In genomic region chr20:62134735-62135231, GRCh38 we compare ENCODE assay signal across 1 cellular context.
TF ChIP-seq lines count a peak whose summit lies in the region.

No MANE protein-coding gene starts in this region.

TF ChIP-seq in HepG2, 621 proteins besides CTCF, POLR2A, EP300 and RAD21 (continued from another document and continues in another):
- TF ChIP-seq ZNF740 (CRISPR knock-in tag; IDR thresholded peaks at IDR 0.05): 0 out of 2 replicates have a peak, but pooled peaks have one; percentile 29
- peak; percentile 54 for TF ChIP-seq REPIN1 (CRISPR knock-in tag; IDR thresholded peaks at IDR 0.05; ENCODE audit: borderline replicate concordance, low read depth)
- TF ChIP-seq ZNF44 (CRISPR knock-in tag; IDR thresholded peaks at IDR 0.05): peak; percentile 84; the same call in 1 of the 2 replicates
- no peak for TF ChIP-seq ZNF143 (CRISPR knock-in tag; IDR thresholded peaks at IDR 0.05)
- peak; percentile 45; the same call in 1 of the 2 replicates for TF ChIP-seq ZFX (CRISPR knock-in tag; IDR thresholded peaks at IDR 0.05; ENCODE audit: low read depth)
- TF ChIP-seq PATZ1 (CRISPR knock-in tag; IDR thresholded peaks at IDR 0.05): peak; percentile 64; the same call in 1 of the 2 replicates
- TF ChIP-seq, protein P1, sequence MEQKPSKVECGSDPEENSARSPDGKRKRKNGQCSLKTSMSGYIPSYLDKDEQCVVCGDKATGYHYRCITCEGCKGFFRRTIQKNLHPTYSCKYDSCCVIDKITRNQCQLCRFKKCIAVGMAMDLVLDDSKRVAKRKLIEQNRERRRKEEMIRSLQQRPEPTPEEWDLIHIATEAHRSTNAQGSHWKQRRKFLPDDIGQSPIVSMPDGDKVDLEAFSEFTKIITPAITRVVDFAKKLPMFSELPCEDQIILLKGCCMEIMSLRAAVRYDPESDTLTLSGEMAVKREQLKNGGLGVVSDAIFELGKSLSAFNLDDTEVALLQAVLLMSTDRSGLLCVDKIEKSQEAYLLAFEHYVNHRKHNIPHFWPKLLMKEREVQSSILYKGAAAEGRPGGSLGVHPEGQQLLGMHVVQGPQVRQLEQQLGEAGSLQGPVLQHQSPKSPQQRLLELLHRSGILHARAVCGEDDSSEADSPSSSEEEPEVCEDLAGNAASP (CRISPR knock-in tag; IDR thresholded peaks at IDR 0.05; ENCODE audit: borderline replicate concordance): 0 out of 2 replicates have a peak, but pooled peaks have one; percentile 57
- peak; percentile 73; the same call in 1 of the 3 replicates for TF ChIP-seq MXI1 (IDR thresholded peaks at IDR 0.05; ENCODE audit: borderline replicate concordance, low read depth, low read length)
- no peak for TF ChIP-seq ZSCAN29 (CRISPR knock-in tag; conservative IDR thresholded peaks at IDR 0.05)
- TF ChIP-seq ZNF569 (CRISPR knock-in tag; IDR thresholded peaks at IDR 0.05; ENCODE audit: borderline replicate concordance): no peak
- peak; percentile 24; the same call in 1 of the 2 replicates for TF ChIP-seq ZNF691 (CRISPR knock-in tag; IDR thresholded peaks at IDR 0.05; ENCODE audit: borderline replicate concordance, low read depth)
- TF ChIP-seq TCF7L2 (IDR thresholded peaks at IDR 0.05; ENCODE audit: low read depth, low read length): no peak
- TF ChIP-seq SIX1 (CRISPR knock-in tag; IDR thresholded peaks at IDR 0.05; ENCODE audit: borderline replicate concordance): no peak
- TF ChIP-seq, protein P2, sequence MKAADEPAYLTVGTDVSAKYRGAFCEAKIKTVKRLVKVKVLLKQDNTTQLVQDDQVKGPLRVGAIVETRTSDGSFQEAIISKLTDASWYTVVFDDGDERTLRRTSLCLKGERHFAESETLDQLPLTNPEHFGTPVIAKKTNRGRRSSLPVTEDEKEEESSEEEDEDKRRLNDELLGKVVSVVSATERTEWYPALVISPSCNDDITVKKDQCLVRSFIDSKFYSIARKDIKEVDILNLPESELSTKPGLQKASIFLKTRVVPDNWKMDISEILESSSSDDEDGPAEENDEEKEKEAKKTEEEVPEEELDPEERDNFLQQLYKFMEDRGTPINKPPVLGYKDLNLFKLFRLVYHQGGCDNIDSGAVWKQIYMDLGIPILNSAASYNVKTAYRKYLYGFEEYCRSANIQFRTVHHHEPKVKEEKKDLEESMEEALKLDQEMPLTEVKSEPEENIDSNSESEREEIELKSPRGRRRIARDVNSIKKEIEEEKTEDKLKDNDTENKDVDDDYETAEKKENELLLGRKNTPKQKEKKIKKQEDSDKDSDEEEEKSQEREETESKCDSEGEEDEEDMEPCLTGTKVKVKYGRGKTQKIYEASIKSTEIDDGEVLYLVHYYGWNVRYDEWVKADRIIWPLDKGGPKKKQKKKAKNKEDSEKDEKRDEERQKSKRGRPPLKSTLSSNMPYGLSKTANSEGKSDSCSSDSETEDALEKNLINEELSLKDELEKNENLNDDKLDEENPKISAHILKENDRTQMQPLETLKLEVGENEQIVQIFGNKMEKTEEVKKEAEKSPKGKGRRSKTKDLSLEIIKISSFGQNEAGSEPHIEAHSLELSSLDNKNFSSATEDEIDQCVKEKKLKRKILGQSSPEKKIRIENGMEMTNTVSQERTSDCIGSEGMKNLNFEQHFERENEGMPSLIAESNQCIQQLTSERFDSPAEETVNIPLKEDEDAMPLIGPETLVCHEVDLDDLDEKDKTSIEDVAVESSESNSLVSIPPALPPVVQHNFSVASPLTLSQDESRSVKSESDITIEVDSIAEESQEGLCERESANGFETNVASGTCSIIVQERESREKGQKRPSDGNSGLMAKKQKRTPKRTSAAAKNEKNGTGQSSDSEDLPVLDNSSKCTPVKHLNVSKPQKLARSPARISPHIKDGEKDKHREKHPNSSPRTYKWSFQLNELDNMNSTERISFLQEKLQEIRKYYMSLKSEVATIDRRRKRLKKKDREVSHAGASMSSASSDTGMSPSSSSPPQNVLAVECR (CRISPR knock-in tag; IDR thresholded peaks at IDR 0.05; ENCODE audit: borderline replicate concordance): peak; percentile 77; the same call in 1 of the 2 replicates
- TF ChIP-seq KDM3A (CRISPR knock-in tag; IDR thresholded peaks at IDR 0.05; ENCODE audit: low read depth): 0 out of 2 replicates have a peak, but pooled peaks have one; percentile 44
- peak; percentile 46 for TF ChIP-seq STAG1 (CRISPR knock-in tag; IDR thresholded peaks at IDR 0.05)
- TF ChIP-seq ZNF136 (CRISPR knock-in tag; IDR thresholded peaks at IDR 0.05; ENCODE audit: low read depth): peak; percentile 86; the same call in 1 of the 2 replicates
- TF ChIP-seq KDM5B (CRISPR knock-in tag; IDR thresholded peaks at IDR 0.05; ENCODE audit: borderline replicate concordance): peak; percentile 82; the same call in 1 of the 2 replicates
- no peak; the same call in 1 of the 2 replicates for TF ChIP-seq MYC (CRISPR knock-in tag; IDR thresholded peaks at IDR 0.05; ENCODE audit: borderline replicate concordance)
- TF ChIP-seq, protein P3, sequence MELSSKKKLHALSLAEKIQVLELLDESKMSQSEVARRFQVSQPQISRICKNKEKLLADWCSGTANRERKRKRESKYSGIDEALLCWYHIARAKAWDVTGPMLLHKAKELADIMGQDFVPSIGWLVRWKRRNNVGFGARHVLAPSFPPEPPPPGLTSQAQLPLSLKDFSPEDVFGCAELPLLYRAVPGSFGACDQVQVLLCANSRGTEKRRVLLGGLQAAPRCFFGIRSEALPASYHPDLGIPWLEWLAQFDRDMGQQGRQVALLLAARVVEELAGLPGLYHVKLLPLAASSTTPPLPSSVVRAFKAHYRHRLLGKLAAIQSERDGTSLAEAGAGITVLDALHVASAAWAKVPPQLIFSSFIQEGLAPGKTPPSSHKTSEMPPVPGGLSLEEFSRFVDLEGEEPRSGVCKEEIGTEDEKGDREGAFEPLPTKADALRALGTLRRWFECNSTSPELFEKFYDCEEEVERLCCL (CRISPR knock-in tag; IDR thresholded peaks at IDR 0.05; ENCODE audit: borderline replicate concordance): no peak
- TF ChIP-seq XRCC5 (optimal IDR thresholded peaks at IDR 0.05; ENCODE audit: low read length): peak; percentile 32
- TF ChIP-seq RXRA (CRISPR knock-in tag; IDR thresholded peaks at IDR 0.05): peak; percentile 69
- 0 out of 2 replicates have a peak, but pooled peaks have one; percentile 53 for TF ChIP-seq ERF (CRISPR knock-in tag; IDR thresholded peaks at IDR 0.05)
- TF ChIP-seq TBP (CRISPR knock-in tag; IDR thresholded peaks at IDR 0.05): no peak
- no peak for TF ChIP-seq ZNF652 (CRISPR knock-in tag; IDR thresholded peaks at IDR 0.05; ENCODE audit: borderline replicate concordance, low read depth)
- peak; percentile 40; the same call in 1 of the 2 replicates for TF ChIP-seq PBX2 (CRISPR knock-in tag; IDR thresholded peaks at IDR 0.05)
- peak; percentile 60 for TF ChIP-seq MAX (IDR thresholded peaks at IDR 0.05)
- no peak for TF ChIP-seq ELF3 (CRISPR knock-in tag; IDR thresholded peaks at IDR 0.05)
- peak; percentile 63 for TF ChIP-seq SMC3 (IDR thresholded peaks at IDR 0.05; ENCODE audit: low read length)
- TF ChIP-seq ZNF879 (CRISPR knock-in tag; IDR thresholded peaks at IDR 0.05): 0 out of 2 replicates have a peak, but pooled peaks have one; percentile 38
- TF ChIP-seq ARID2 (CRISPR knock-in tag; IDR thresholded peaks at IDR 0.05; ENCODE audit: borderline replicate concordance): peak; percentile 36; the same call in 1 of the 2 replicates
- peak; percentile 89; the same call in 1 of the 2 replicates for TF ChIP-seq MIER3 (CRISPR knock-in tag; IDR thresholded peaks at IDR 0.05; ENCODE audit: borderline replicate concordance)
- peak; percentile 53; the same call in 1 of the 2 replicates for TF ChIP-seq POLR2G (IDR thresholded peaks at IDR 0.05; ENCODE audit: low read depth, low read length)
- peak; percentile 58; the same call in 1 of the 2 replicates for TF ChIP-seq FOXJ3 (CRISPR knock-in tag; IDR thresholded peaks at IDR 0.05; ENCODE audit: borderline replicate concordance)
- peak; percentile 73 for TF ChIP-seq FOSL2 (CRISPR knock-in tag; IDR thresholded peaks at IDR 0.05)
- peak; percentile 64; the same call in 1 of the 2 replicates for TF ChIP-seq ZSCAN12 (CRISPR knock-in tag; IDR thresholded peaks at IDR 0.05)
- no peak for TF ChIP-seq TSC22D2 (CRISPR knock-in tag; IDR thresholded peaks at IDR 0.05; ENCODE audit: borderline replicate concordance)
- TF ChIP-seq DNMT3B (CRISPR knock-in tag; conservative IDR thresholded peaks at IDR 0.05): no peak; the same call in 1 of the 2 replicates
- TF ChIP-seq ATRX (CRISPR knock-in tag; IDR thresholded peaks at IDR 0.05; ENCODE audit: borderline replicate concordance): no peak
- no peak for TF ChIP-seq ZSCAN20 (CRISPR knock-in tag; IDR thresholded peaks at IDR 0.05; ENCODE audit: borderline replicate concordance)
- peak; percentile 71 for TF ChIP-seq TGIF2 (CRISPR knock-in tag; IDR thresholded peaks at IDR 0.05)
- no peak for TF ChIP-seq SOX6 (IDR thresholded peaks at IDR 0.05)
- TF ChIP-seq SOX6 (CRISPR knock-in tag; IDR thresholded peaks at IDR 0.05): peak; percentile 94
- TF ChIP-seq NRL (CRISPR knock-in tag; IDR thresholded peaks at IDR 0.05; ENCODE audit: borderline replicate concordance): 0 out of 2 replicates have a peak, but pooled peaks have one; percentile 67
- peak; percentile 66 for TF ChIP-seq ZGPAT (CRISPR knock-in tag; IDR thresholded peaks at IDR 0.05)
- peak; percentile 62; the same call in 1 of the 2 replicates for TF ChIP-seq ZNF292 (CRISPR knock-in tag; IDR thresholded peaks at IDR 0.05; ENCODE audit: borderline replicate concordance, low read depth)
- TF ChIP-seq, protein P4, sequence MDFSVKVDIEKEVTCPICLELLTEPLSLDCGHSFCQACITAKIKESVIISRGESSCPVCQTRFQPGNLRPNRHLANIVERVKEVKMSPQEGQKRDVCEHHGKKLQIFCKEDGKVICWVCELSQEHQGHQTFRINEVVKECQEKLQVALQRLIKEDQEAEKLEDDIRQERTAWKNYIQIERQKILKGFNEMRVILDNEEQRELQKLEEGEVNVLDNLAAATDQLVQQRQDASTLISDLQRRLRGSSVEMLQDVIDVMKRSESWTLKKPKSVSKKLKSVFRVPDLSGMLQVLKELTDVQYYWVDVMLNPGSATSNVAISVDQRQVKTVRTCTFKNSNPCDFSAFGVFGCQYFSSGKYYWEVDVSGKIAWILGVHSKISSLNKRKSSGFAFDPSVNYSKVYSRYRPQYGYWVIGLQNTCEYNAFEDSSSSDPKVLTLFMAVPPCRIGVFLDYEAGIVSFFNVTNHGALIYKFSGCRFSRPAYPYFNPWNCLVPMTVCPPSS (IDR thresholded peaks at IDR 0.05): no peak
- TF ChIP-seq ZNF510 (CRISPR knock-in tag; IDR thresholded peaks at IDR 0.05; ENCODE audit: low read depth): no peak
- TF ChIP-seq GATAD1 (CRISPR knock-in tag; IDR thresholded peaks at IDR 0.05): 0 out of 2 replicates have a peak, but pooled peaks have one; percentile 64
- TF ChIP-seq, protein P5, sequence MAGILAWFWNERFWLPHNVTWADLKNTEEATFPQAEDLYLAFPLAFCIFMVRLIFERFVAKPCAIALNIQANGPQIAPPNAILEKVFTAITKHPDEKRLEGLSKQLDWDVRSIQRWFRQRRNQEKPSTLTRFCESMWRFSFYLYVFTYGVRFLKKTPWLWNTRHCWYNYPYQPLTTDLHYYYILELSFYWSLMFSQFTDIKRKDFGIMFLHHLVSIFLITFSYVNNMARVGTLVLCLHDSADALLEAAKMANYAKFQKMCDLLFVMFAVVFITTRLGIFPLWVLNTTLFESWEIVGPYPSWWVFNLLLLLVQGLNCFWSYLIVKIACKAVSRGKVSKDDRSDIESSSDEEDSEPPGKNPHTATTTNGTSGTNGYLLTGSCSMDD (CRISPR knock-in tag; IDR thresholded peaks at IDR 0.05): no peak
- no peak for TF ChIP-seq POGZ (CRISPR knock-in tag; IDR thresholded peaks at IDR 0.05)
- peak; percentile 65 for TF ChIP-seq NR2F6 (IDR thresholded peaks at IDR 0.05)
- peak; percentile 83 for TF ChIP-seq NR2F6 (CRISPR knock-in tag; IDR thresholded peaks at IDR 0.05)
